ENCODE assay signal across 23 cellular contexts in the genomic region with DNA sequence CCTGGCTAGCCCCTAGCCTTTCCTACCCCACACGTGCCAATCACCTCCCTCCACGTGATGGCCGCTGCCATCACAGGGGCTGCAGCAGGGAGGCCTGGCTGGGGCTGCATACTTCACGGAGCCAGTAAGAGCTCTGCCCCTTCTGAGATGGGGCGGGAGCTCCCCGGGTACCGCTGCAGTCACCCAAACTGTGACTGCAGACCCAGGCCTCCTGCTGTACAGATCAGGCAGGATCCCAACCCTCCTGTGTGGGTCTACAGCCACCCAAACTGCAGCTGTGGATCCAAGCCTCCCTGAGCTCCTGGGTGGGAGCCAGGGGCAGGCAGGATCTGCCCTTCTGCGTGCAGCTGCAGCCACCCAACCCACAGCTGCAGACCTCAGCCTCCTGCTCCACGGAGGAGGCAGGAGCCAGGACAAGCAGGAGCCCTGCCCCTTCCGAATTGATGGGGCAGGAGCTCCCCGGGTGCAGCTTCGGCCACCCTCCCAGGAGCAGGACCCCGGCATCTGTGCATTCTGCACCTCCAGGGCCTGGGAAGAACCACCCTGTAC. TPM values are rescaled to one million over a fixed set of nuclear protein-coding genes. Genes with fewer than 3 reads are reported as not detected.
"Had no signal": no experiment of that assay in that cellular context is flagged by ENCODE, and none has a peak within 500 bp of the region (broad histone marks: within the 10 kb centered on the region; RNA-seq: fewer than 3 reads in every experiment).

No MANE protein-coding gene starts in this region.

- H3K36me3 ChIP-seq: gastroesophageal sphincter, left lung, right atrium auricular region, stomach, thoracic aorta, transverse colon had no signal

- H3K4me1 Mint-ChIP-seq: central memory CD8-positive, alpha-beta T cell; nephron progenitor cell; stimulated activated memory B cell treated with anti-CD40 and anti-IgM and Interleukin-4, amounts not matched to agents 10 μg/mL and 1 μg/mL and 100 μg/mL, for 72 hours had no signal

- H3K27ac ChIP-seq: dorsolateral prefrontal cortex, gastroesophageal sphincter, left lung, right atrium auricular region, stomach, thoracic aorta, transverse colon had no signal

- DNase-seq: cortex of kidney; effector CD8-positive, alpha-beta T cell; foreskin fibroblast; glutamatergic neuron; left lung; naive thymus-derived CD4-positive, alpha-beta T cell; nephron progenitor cell; small intestine; stimulated activated CD4-positive, alpha-beta T cell treated with anti-CD3 and anti-CD28 coated beads, Interleukin-2, amount 100 ng/mL, for 48 hours; stomach; transverse colon had no signal

- H3K9me3 ChIP-seq: gastroesophageal sphincter, left lung, right atrium auricular region, thoracic aorta, transverse colon had no signal

- H3K4me3 Mint-ChIP-seq: central memory CD8-positive, alpha-beta T cell; naive thymus-derived CD4-positive, alpha-beta T cell; nephron progenitor cell; stimulated activated memory B cell treated with anti-CD40 and anti-IgM and Interleukin-4, amounts not matched to agents 10 μg/mL and 1 μg/mL and 100 μg/mL, for 72 hours had no signal

- H3K4me1 ChIP-seq: gastroesophageal sphincter, left lung, right atrium auricular region, stomach, transverse colon had no signal

- H3K27ac Mint-ChIP-seq: naive thymus-derived CD4-positive, alpha-beta T cell; nephron progenitor cell; stimulated activated memory B cell treated with anti-CD40 and anti-IgM and Interleukin-4, amounts not matched to agents 10 μg/mL and 1 μg/mL and 100 μg/mL, for 72 hours had no signal

- H3K4me3 ChIP-seq: dorsolateral prefrontal cortex, gastroesophageal sphincter, left lung, right atrium auricular region, stomach, thoracic aorta, transverse colon had no signal

- H3K27me3 ChIP-seq: right atrium auricular region had no signal

- ATAC-seq: esophagus mucosa; left lung; naive thymus-derived CD4-positive, alpha-beta T cell had no signal

- H3K36me3 Mint-ChIP-seq: stimulated activated memory B cell treated with anti-CD40 and anti-IgM and Interleukin-4, amounts not matched to agents 10 μg/mL and 1 μg/mL and 100 μg/mL, for 72 hours had no signal

- FAIRE-seq: endometrium, small intestine had no signal

RNA-seq across cellular contexts. Expression of gene BTNL9, which starts 3.2 kb away (rescaled TPM):
- total RNA-seq: osteocyte had no signal
- polyA plus RNA-seq: naive thymus-derived CD4-positive, alpha-beta T cell had no signal

RNA-seq across cellular contexts. Expression of gene BTNL3, which starts 48.2 kb away (rescaled TPM):
- total RNA-seq: esophagus mucosa; gastroesophageal sphincter; lung microvascular endothelial cell; mononuclear cell; naive thymus-derived CD4-positive, alpha-beta T cell; osteocyte; right atrium auricular region; thoracic aorta; urinary bladder had no signal
- polyA plus RNA-seq: naive thymus-derived CD4-positive, alpha-beta T cell had no signal
